Comparison of ENCODE assay signal across 2 cellular contexts in genomic region chr5:136038635-136039034, GRCh38.
TF ChIP-seq lines count a peak whose summit lies in the region.

No MANE protein-coding gene starts in this region.

TF ChIP-seq in IMR-90, 13 proteins besides CTCF, POLR2A, EP300 and RAD21:
- peak; percentile 83 for TF ChIP-seq CEBPB (IDR thresholded peaks at IDR 0.05; ENCODE audit: low read depth, low read length)
- no peak for TF ChIP-seq USF2 (IDR thresholded peaks at IDR 0.05; ENCODE audit: low read depth, low read length)
- no peak for TF ChIP-seq RFX5 (IDR thresholded peaks at IDR 0.05; ENCODE audit: low read depth, low read length)

TF ChIP-seq in K562, 482 proteins besides CTCF, POLR2A, EP300 and RAD21:
- 0 out of 2 replicates have a peak, but pooled peaks have one; percentile 29 for TF ChIP-seq ATF3 (IDR thresholded peaks at IDR 0.05)
- TF ChIP-seq ATF3 (CRISPR knock-in tag; conservative IDR thresholded peaks at IDR 0.05) = no peak
- peak; percentile 24; the same call in 1 of the 2 replicates for TF ChIP-seq CEBPG (CRISPR knock-in tag; IDR thresholded peaks at IDR 0.05)
- no peak; a peak in 1 of 4 replicates for TF ChIP-seq CEBPG (tag; conservative IDR thresholded peaks at IDR 0.05 in 1 of 2, IDR thresholded peaks at IDR 0.05 in 1 of 2)
- TF ChIP-seq KLF10 (CRISPR knock-in tag; IDR thresholded peaks at IDR 0.05) = no peak
